In genomic region chr10:120188950-120189349, GRCh38 we compare ENCODE assay signal across 28 cellular contexts.
"Had no signal": no experiment of that assay in that cellular context is flagged by ENCODE, and none has a peak within 500 bp of the region (broad histone marks: within the 10 kb centered on the region; RNA-seq: fewer than 3 reads in every experiment).

No MANE protein-coding gene starts in this region.

- H3K4me3 ChIP-seq: adrenal gland, ascending aorta, cardiac muscle cell, colonic mucosa had no signal

- H3K27ac ChIP-seq: adrenal gland, ascending aorta, cardiac muscle cell, colonic mucosa, VCaP had no signal

- DNase-seq: activated B cell treated with CpG ODN at 0.5 μM for 24 hours; activated CD4-positive, alpha-beta memory T cell treated with anti-CD3 and anti-CD28 coated beads for 36 hours; activated CD4-positive, alpha-beta T cell treated with anti-CD3 and anti-CD28 coated beads for 4 hours; activated CD4-positive, alpha-beta T cell treated with anti-CD3 and anti-CD28 coated beads, Interleukin-2, amount 10 ng/mL, durations not matched to agents 24 days and 14 days; activated CD4-positive, alpha-beta T cell treated with anti-CD3 and anti-CD28 coated beads, Interleukin-2, amount 50 U/mL, for 1 hour; activated CD4-positive, alpha-beta T cell treated with anti-CD3 and anti-CD28 coated beads, Interleukin-2, amount 50 U/mL, for 4 hours; activated CD4-positive, CD25-positive, alpha-beta regulatory T cell treated with anti-CD3 and anti-CD28 coated beads, Interleukin-2, amount 50 U/mL, for 72 hours; activated CD8-positive, alpha-beta memory T cell treated with anti-CD3 and anti-CD28 coated beads, Interleukin-2, amount 50 U/mL, for 4 hours; activated CD8-positive, alpha-beta T cell treated with anti-CD3 and anti-CD28 coated beads for 36 hours; activated effector memory CD4-positive, alpha-beta T cell treated with anti-CD3 and anti-CD28 coated beads, Interleukin-2, amount 50 U/mL, for 16 hours; activated gamma-delta T cell treated with Interleukin-2 at 50 U/mL for 16 hours; activated naive CD4-positive, alpha-beta T cell; activated naive CD4-positive, alpha-beta T cell treated with anti-CD3 and anti-CD28 coated beads for 36 hours; activated naive CD4-positive, alpha-beta T cell treated with anti-CD3 and anti-CD28 coated beads, Interleukin-2, amount 50 U/mL, for 16 hours; activated naive CD8-positive, alpha-beta T cell treated with anti-CD3 and anti-CD28 coated beads for 36 hours; activated T-cell treated with anti-CD3 and anti-CD28 coated beads for 4 hours; activated T-cell treated with anti-CD3 and anti-CD28 coated beads, Interleukin-2, amount 50 U/mL, for 1 hour; activated T-cell treated with anti-CD3 and anti-CD28 coated beads, Interleukin-2, amount 50 U/mL, for 4 hours; activated T-cell treated with anti-CD3 and anti-CD28 coated beads, Interleukin-2, amount 50 U/mL, for 72 hours; adrenal gland; amniotic stem cell; caudate nucleus; cerebellar nuclear complex; colonic mucosa; T-helper 9 cell had no signal

- H3K36me3 ChIP-seq: adrenal gland, ascending aorta, cardiac muscle cell, colonic mucosa had no signal

- H3K9me3 ChIP-seq: adrenal gland, ascending aorta, colonic mucosa had no signal

- H3K4me1 ChIP-seq: adrenal gland, ascending aorta, colonic mucosa had no signal
